In the genomic region with DNA sequence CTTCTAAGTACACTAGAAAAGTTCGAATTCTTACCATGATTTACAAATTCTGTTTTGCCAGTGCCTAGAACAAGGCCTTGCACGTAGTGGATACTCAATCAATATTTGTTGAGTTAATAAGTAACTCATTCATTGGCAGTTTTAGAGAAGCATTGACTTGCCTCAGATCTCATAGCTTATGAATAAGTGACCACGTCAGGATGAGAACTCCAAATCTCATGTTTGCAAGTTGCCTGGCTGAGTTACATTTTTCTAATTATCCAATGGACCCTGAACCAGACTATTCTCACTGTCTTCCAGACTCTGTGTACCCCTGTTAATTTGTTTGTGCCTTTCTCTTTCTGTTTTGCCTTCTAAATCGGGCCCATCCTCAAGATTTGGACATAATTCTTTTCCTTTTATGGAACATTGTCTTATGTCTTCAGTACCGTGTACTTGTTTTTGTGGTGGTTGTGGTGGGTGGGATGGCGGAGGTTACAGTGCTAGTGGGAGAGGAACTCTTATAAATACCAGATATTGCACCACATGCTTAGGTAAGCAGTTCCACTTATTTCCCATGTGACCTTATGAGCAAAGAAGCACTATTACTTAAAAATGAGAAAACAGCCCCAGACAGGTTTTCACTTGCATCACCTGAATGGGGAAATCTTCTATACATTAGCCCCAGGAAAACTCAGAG, we compare ENCODE assay signal across 1 cellular context.
TF ChIP-seq lines count a peak whose summit lies in the region.

No MANE protein-coding gene starts in this region.

TF ChIP-seq in HepG2, 621 proteins besides CTCF, POLR2A, EP300 and RAD21 (continued from another document and continues in another):
- TF ChIP-seq, protein P1, sequence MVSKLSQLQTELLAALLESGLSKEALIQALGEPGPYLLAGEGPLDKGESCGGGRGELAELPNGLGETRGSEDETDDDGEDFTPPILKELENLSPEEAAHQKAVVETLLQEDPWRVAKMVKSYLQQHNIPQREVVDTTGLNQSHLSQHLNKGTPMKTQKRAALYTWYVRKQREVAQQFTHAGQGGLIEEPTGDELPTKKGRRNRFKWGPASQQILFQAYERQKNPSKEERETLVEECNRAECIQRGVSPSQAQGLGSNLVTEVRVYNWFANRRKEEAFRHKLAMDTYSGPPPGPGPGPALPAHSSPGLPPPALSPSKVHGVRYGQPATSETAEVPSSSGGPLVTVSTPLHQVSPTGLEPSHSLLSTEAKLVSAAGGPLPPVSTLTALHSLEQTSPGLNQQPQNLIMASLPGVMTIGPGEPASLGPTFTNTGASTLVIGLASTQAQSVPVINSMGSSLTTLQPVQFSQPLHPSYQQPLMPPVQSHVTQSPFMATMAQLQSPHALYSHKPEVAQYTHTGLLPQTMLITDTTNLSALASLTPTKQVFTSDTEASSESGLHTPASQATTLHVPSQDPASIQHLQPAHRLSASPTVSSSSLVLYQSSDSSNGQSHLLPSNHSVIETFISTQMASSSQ (IDR thresholded peaks at IDR 0.05; ENCODE audit: low read depth): peak; percentile 97
- TF ChIP-seq, protein P1 (CRISPR knock-in tag; IDR thresholded peaks at IDR 0.05; ENCODE audit: borderline replicate concordance): peak; percentile 95; the same call in 1 of the 2 replicates
- TF ChIP-seq, protein P2, sequence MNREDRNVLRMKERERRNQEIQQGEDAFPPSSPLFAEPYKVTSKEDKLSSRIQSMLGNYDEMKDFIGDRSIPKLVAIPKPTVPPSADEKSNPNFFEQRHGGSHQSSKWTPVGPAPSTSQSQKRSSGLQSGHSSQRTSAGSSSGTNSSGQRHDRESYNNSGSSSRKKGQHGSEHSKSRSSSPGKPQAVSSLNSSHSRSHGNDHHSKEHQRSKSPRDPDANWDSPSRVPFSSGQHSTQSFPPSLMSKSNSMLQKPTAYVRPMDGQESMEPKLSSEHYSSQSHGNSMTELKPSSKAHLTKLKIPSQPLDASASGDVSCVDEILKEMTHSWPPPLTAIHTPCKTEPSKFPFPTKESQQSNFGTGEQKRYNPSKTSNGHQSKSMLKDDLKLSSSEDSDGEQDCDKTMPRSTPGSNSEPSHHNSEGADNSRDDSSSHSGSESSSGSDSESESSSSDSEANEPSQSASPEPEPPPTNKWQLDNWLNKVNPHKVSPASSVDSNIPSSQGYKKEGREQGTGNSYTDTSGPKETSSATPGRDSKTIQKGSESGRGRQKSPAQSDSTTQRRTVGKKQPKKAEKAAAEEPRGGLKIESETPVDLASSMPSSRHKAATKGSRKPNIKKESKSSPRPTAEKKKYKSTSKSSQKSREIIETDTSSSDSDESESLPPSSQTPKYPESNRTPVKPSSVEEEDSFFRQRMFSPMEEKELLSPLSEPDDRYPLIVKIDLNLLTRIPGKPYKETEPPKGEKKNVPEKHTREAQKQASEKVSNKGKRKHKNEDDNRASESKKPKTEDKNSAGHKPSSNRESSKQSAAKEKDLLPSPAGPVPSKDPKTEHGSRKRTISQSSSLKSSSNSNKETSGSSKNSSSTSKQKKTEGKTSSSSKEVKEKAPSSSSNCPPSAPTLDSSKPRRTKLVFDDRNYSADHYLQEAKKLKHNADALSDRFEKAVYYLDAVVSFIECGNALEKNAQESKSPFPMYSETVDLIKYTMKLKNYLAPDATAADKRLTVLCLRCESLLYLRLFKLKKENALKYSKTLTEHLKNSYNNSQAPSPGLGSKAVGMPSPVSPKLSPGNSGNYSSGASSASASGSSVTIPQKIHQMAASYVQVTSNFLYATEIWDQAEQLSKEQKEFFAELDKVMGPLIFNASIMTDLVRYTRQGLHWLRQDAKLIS (CRISPR knock-in tag; IDR thresholded peaks at IDR 0.05): no peak
- TF ChIP-seq DMAP1 (CRISPR knock-in tag; IDR thresholded peaks at IDR 0.05) (0 out of 2 replicates have a peak, but pooled peaks have one; percentile 31), ZSCAN29 (CRISPR knock-in tag; conservative IDR thresholded peaks at IDR 0.05) (peak; percentile 95), IRX3 (CRISPR knock-in tag; IDR thresholded peaks at IDR 0.05; ENCODE audit: borderline replicate concordance, low read depth) (no peak), KDM1A (CRISPR knock-in tag; IDR thresholded peaks at IDR 0.05) (no peak), ZNF674 (CRISPR knock-in tag; IDR thresholded peaks at IDR 0.05; ENCODE audit: low read depth) (no peak), HDAC1 (CRISPR knock-in tag; IDR thresholded peaks at IDR 0.05) (0 out of 2 replicates have a peak, but pooled peaks have one; percentile 28), ZNF644 (CRISPR knock-in tag; IDR thresholded peaks at IDR 0.05; ENCODE audit: low read depth) (0 out of 2 replicates have a peak, but pooled peaks have one; percentile 32), MED1 (CRISPR knock-in tag; IDR thresholded peaks at IDR 0.05) (peak; percentile 71), GATAD2A (CRISPR knock-in tag; IDR thresholded peaks at IDR 0.05) (peak; percentile 63; the same call in 1 of the 2 replicates), ZNF234 (CRISPR knock-in tag; conservative IDR thresholded peaks at IDR 0.05) (no peak), CREM (IDR thresholded peaks at IDR 0.05) (peak; percentile 49; the same call in 1 of the 2 replicates), CREM (CRISPR knock-in tag; IDR thresholded peaks at IDR 0.05) (no peak), ZNF768 (CRISPR knock-in tag; IDR thresholded peaks at IDR 0.05) (no peak), MAFF (IDR thresholded peaks at IDR 0.05; ENCODE audit: low read depth, low read length) (peak; percentile 60; the same call in 1 of the 2 replicates), ZNF44 (CRISPR knock-in tag; IDR thresholded peaks at IDR 0.05) (0 out of 2 replicates have a peak, but pooled peaks have one; percentile 68), MZF1 (CRISPR knock-in tag; IDR thresholded peaks at IDR 0.05; ENCODE audit: borderline replicate concordance) (no peak), ZSCAN9 (CRISPR knock-in tag; IDR thresholded peaks at IDR 0.05; ENCODE audit: borderline replicate concordance) (no peak; the same call in 1 of the 2 replicates), KLF16 (CRISPR knock-in tag; IDR thresholded peaks at IDR 0.05) (no peak; a peak in 1 of 4 replicates), CHCHD3 (CRISPR knock-in tag; IDR thresholded peaks at IDR 0.05) (no peak), ZSCAN20 (CRISPR knock-in tag; IDR thresholded peaks at IDR 0.05; ENCODE audit: borderline replicate concordance) (no peak), HES4 (CRISPR knock-in tag; IDR thresholded peaks at IDR 0.05; ENCODE audit: borderline replicate concordance) (no peak)
- TF ChIP-seq, protein P3, sequence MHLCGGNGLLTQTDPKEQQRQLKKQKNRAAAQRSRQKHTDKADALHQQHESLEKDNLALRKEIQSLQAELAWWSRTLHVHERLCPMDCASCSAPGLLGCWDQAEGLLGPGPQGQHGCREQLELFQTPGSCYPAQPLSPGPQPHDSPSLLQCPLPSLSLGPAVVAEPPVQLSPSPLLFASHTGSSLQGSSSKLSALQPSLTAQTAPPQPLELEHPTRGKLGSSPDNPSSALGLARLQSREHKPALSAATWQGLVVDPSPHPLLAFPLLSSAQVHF (CRISPR knock-in tag; IDR thresholded peaks at IDR 0.05): no peak
- TF ChIP-seq, protein P4, sequence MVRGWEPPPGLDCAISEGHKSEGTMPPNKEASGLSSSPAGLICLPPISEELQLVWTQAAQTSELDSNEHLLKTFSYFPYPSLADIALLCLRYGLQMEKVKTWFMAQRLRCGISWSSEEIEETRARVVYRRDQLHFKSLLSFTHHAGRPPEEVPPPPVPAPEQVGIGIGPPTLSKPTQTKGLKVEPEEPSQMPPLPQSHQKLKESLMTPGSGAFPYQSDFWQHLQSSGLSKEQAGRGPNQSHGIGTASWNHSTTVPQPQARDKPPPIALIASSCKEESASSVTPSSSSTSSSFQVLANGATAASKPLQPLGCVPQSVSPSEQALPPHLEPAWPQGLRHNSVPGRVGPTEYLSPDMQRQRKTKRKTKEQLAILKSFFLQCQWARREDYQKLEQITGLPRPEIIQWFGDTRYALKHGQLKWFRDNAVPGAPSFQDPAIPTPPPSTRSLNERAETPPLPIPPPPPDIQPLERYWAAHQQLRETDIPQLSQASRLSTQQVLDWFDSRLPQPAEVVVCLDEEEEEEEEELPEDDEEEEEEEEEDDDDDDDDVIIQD (CRISPR knock-in tag; IDR thresholded peaks at IDR 0.05; ENCODE audit: low read depth): peak; percentile 97
- TF ChIP-seq, protein P5, sequence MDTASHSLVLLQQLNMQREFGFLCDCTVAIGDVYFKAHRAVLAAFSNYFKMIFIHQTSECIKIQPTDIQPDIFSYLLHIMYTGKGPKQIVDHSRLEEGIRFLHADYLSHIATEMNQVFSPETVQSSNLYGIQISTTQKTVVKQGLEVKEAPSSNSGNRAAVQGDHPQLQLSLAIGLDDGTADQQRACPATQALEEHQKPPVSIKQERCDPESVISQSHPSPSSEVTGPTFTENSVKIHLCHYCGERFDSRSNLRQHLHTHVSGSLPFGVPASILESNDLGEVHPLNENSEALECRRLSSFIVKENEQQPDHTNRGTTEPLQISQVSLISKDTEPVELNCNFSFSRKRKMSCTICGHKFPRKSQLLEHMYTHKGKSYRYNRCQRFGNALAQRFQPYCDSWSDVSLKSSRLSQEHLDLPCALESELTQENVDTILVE (CRISPR knock-in tag; IDR thresholded peaks at IDR 0.05): no peak
- TF ChIP-seq, protein P6, sequence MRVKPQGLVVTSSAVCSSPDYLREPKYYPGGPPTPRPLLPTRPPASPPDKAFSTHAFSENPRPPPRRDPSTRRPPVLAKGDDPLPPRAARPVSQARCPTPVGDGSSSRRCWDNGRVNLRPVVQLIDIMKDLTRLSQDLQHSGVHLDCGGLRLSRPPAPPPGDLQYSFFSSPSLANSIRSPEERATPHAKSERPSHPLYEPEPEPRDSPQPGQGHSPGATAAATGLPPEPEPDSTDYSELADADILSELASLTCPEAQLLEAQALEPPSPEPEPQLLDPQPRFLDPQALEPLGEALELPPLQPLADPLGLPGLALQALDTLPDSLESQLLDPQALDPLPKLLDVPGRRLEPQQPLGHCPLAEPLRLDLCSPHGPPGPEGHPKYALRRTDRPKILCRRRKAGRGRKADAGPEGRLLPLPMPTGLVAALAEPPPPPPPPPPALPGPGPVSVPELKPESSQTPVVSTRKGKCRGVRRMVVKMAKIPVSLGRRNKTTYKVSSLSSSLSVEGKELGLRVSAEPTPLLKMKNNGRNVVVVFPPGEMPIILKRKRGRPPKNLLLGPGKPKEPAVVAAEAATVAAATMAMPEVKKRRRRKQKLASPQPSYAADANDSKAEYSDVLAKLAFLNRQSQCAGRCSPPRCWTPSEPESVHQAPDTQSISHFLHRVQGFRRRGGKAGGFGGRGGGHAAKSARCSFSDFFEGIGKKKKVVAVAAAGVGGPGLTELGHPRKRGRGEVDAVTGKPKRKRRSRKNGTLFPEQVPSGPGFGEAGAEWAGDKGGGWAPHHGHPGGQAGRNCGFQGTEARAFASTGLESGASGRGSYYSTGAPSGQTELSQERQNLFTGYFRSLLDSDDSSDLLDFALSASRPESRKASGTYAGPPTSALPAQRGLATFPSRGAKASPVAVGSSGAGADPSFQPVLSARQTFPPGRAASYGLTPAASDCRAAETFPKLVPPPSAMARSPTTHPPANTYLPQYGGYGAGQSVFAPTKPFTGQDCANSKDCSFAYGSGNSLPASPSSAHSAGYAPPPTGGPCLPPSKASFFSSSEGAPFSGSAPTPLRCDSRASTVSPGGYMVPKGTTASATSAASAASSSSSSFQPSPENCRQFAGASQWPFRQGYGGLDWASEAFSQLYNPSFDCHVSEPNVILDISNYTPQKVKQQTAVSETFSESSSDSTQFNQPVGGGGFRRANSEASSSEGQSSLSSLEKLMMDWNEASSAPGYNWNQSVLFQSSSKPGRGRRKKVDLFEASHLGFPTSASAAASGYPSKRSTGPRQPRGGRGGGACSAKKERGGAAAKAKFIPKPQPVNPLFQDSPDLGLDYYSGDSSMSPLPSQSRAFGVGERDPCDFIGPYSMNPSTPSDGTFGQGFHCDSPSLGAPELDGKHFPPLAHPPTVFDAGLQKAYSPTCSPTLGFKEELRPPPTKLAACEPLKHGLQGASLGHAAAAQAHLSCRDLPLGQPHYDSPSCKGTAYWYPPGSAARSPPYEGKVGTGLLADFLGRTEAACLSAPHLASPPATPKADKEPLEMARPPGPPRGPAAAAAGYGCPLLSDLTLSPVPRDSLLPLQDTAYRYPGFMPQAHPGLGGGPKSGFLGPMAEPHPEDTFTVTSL (CRISPR knock-in tag; IDR thresholded peaks at IDR 0.05; ENCODE audit: borderline replicate concordance): peak; percentile 75; the same call in 1 of the 2 replicates
- TF ChIP-seq, protein P7, sequence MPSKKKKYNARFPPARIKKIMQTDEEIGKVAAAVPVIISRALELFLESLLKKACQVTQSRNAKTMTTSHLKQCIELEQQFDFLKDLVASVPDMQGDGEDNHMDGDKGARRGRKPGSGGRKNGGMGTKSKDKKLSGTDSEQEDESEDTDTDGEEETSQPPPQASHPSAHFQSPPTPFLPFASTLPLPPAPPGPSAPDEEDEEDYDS (CRISPR knock-in tag; IDR thresholded peaks at IDR 0.05): peak; percentile 44
- TF ChIP-seq, protein P8, sequence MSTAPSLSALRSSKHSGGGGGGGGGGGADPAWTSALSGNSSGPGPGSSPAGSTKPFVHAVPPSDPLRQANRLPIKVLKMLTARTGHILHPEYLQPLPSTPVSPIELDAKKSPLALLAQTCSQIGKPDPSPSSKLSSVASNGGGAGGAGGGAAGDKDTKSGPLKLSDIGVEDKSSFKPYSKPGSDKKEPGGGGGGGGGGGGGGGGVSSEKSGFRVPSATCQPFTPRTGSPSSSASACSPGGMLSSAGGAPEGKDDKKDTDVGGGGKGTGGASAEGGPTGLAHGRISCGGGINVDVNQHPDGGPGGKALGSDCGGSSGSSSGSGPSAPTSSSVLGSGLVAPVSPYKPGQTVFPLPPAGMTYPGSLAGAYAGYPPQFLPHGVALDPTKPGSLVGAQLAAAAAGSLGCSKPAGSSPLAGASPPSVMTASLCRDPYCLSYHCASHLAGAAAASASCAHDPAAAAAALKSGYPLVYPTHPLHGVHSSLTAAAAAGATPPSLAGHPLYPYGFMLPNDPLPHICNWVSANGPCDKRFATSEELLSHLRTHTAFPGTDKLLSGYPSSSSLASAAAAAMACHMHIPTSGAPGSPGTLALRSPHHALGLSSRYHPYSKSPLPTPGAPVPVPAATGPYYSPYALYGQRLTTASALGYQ (CRISPR knock-in tag; IDR thresholded peaks at IDR 0.05): 0 out of 2 replicates have a peak, but pooled peaks have one; percentile 48
- TF ChIP-seq, protein P9, sequence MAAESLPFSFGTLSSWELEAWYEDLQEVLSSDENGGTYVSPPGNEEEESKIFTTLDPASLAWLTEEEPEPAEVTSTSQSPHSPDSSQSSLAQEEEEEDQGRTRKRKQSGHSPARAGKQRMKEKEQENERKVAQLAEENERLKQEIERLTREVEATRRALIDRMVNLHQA (CRISPR knock-in tag; IDR thresholded peaks at IDR 0.05): no peak
